Comparison of ENCODE assay signal across 1 cellular context in the genomic region with DNA sequence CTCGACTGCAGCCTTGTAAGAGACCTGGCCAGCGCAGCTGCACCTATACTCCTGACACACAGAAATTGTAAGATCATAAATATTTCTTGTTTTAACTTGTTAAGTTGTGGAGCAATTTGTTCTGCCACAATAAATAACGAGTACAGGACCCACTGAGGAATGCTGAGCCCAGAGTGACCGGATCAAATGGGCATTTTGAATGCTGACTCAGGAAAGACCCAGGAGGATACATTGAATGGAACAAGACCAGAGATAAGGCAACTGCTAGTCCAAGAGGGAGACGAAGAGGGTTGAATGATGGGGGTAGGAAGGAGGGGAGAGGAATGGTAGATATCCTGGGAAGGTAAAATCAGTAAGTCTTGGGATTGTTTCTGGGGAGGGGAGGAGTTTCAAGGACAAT.
TF ChIP-seq lines count a peak whose summit lies in the region.

No MANE protein-coding gene starts in this region.

TF ChIP-seq in K562, 482 proteins besides CTCF, POLR2A, EP300 and RAD21 (continued from another document):
- TF ChIP-seq, protein P1, sequence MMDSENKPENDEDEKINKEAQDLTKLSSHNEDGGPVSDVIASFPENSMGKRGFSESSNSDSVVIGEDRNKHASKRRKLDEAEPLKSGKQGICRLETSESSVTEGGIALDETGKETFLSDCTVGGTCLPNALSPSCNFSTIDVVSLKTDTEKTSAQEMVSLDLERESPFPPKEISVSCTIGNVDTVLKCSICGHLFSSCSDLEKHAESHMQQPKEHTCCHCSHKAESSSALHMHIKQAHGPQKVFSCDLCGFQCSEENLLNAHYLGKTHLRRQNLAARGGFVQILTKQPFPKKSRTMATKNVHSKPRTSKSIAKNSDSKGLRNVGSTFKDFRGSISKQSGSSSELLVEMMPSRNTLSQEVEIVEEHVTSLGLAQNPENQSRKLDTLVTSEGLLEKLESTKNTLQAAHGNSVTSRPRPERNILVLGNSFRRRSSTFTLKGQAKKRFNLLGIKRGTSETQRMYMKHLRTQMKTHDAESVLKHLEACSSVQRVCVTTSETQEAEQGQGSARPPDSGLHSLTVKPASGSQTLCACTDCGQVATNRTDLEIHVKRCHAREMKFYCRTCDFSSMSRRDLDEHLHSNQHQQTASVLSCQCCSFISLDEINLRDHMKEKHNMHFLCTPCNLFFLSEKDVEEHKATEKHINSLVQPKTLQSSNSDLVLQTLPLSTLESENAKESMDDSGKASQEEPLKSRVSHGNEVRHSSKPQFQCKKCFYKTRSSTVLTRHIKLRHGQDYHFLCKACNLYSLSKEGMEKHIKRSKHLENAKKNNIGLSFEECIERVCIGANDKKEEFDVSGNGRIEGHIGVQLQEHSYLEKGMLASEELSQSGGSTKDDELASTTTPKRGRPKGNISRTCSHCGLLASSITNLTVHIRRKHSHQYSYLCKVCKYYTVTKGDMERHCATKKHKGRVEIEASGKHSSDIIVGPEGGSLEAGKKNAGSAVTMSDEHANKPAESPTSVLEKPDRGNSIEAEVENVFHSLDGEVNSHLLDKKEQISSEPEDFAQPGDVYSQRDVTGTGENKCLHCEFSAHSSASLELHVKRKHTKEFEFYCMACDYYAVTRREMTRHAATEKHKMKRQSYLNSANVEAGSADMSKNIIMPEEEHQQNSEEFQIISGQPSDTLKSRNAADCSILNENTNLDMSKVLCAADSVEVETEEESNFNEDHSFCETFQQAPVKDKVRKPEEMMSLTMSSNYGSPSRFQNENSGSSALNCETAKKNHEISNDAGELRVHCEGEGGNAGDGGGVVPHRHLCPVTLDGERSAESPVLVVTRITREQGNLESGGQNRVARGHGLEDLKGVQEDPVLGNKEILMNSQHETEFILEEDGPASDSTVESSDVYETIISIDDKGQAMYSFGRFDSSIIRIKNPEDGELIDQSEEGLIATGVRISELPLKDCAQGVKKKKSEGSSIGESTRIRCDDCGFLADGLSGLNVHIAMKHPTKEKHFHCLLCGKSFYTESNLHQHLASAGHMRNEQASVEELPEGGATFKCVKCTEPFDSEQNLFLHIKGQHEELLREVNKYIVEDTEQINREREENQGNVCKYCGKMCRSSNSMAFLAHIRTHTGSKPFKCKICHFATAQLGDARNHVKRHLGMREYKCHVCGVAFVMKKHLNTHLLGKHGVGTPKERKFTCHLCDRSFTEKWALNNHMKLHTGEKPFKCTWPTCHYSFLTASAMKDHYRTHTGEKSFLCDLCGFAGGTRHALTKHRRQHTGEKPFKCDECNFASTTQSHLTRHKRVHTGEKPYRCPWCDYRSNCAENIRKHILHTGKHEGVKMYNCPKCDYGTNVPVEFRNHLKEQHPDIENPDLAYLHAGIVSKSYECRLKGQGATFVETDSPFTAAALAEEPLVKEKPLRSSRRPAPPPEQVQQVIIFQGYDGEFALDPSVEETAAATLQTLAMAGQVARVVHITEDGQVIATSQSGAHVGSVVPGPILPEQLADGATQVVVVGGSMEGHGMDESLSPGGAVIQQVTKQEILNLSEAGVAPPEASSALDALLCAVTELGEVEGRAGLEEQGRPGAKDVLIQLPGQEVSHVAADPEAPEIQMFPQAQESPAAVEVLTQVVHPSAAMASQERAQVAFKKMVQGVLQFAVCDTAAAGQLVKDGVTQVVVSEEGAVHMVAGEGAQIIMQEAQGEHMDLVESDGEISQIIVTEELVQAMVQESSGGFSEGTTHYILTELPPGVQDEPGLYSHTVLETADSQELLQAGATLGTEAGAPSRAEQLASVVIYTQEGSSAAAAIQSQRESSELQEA (IDR thresholded peaks at IDR 0.05; ENCODE audit: low read depth) = no peak
- TF ChIP-seq, protein P2, sequence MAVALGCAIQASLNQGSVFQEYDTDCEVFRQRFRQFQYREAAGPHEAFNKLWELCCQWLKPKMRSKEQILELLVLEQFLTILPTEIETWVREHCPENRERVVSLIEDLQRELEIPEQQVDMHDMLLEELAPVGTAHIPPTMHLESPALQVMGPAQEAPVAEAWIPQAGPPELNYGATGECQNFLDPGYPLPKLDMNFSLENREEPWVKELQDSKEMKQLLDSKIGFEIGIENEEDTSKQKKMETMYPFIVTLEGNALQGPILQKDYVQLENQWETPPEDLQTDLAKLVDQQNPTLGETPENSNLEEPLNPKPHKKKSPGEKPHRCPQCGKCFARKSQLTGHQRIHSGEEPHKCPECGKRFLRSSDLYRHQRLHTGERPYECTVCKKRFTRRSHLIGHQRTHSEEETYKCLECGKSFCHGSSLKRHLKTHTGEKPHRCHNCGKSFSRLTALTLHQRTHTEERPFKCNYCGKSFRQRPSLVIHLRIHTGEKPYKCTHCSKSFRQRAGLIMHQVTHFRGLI (CRISPR knock-in tag; IDR thresholded peaks at IDR 0.05) = no peak
- TF ChIP-seq DDX20 (tag; IDR thresholded peaks at IDR 0.05; ENCODE audit: low read depth) (no peak), ZNF175 (CRISPR knock-in tag; IDR thresholded peaks at IDR 0.05; ENCODE audit: low read depth) (no peak), CHCHD3 (CRISPR knock-in tag; IDR thresholded peaks at IDR 0.05) (no peak), HIVEP1 (CRISPR knock-in tag; IDR thresholded peaks at IDR 0.05) (no peak)
TF ChIP-seq in K562: peak in this region for 5.
